Comparison of ENCODE assay signal across 16 cellular contexts in genomic region chr1:108051625-108052382, GRCh38.
DNase-seq lines count a peak whose midpoint lies in the region; ATAC-seq, FAIRE-seq and TF ChIP-seq lines count a peak whose summit lies in the region.
"Had no signal": no experiment of that assay in that cellular context is flagged by ENCODE, and none has a peak within 500 bp of the region (broad histone marks: within the 10 kb centered on the region; RNA-seq: fewer than 3 reads in every experiment).

No MANE protein-coding gene starts in this region.

- peak; percentile 21 for DNase-seq in DMS153 (lab: John Stamatoyannopoulos, UW)
- DNase-seq in LNCaP clone FGC (ENCODE audit: low read depth) = peak; percentile 34
- no peak for DNase-seq in H1 (ENCODE audit: low read depth in 1 of 2, low spot score in 2 of 2)
- no peak for DNase-seq in AG08396 (ENCODE audit: low spot score)
- DNase-seq in OCI-LY7 (ENCODE audit: low spot score) = no peak
- DNase-seq: activated B cell treated with CpG ODN at 0.5 μM for 24 hours, kidney glomerular epithelial cell, NCI-H226, SIG-M5, thyroid gland had no signal

- no peaks in the 10 kb centered on the region for H3K27me3 Mint-ChIP-seq in stimulated activated memory B cell treated with anti-CD40 and anti-IgM and Interleukin-4, amounts not matched to agents 10 μg/mL and 1 μg/mL and 100 μg/mL, for 72 hours
- H3K27me3 Mint-ChIP-seq: activated B cell treated with CpG ODN at 0.5 μM for 24 hours; central memory CD8-positive, alpha-beta T cell had no signal

- no peak overlapping the region for H3K27ac Mint-ChIP-seq in stimulated activated memory B cell treated with anti-CD40 and anti-IgM and Interleukin-4, amounts not matched to agents 10 μg/mL and 1 μg/mL and 100 μg/mL, for 72 hours
- H3K27ac Mint-ChIP-seq: activated B cell treated with CpG ODN at 0.5 μM for 24 hours; activated T-helper 17 cell treated with anti-CD3 and anti-CD28 coated beads, Interleukin-2, amount 50 U/mL, for 72 hours had no signal

- H3K9me3 Mint-ChIP-seq in stimulated activated memory B cell treated with anti-CD40 and anti-IgM and Interleukin-4, amounts not matched to agents 10 μg/mL and 1 μg/mL and 100 μg/mL, for 72 hours = no peaks in the 10 kb centered on the region
- H3K9me3 Mint-ChIP-seq: activated B cell treated with CpG ODN at 0.5 μM for 24 hours; activated T-helper 17 cell treated with anti-CD3 and anti-CD28 coated beads, Interleukin-2, amount 50 U/mL, for 72 hours; central memory CD8-positive, alpha-beta T cell had no signal

- no peaks in the 10 kb centered on the region for H3K9me2 ChIP-seq in OCI-LY7 (ENCODE audit: insufficient read depth, low read length)

- H3K36me3 ChIP-seq in H1 (ENCODE audit: control insufficient read depth in 2 of 4, insufficient read depth in 4 of 4, low read length in 3 of 4) = no peaks in the 10 kb centered on the region
- H3K36me3 ChIP-seq in neuron (ENCODE audit: insufficient read depth, low read length) = no peaks in the 10 kb centered on the region
- H3K36me3 ChIP-seq in gastroesophageal sphincter = no peaks in the 10 kb centered on the region
- H3K36me3 ChIP-seq in OCI-LY7 (ENCODE audit: insufficient read depth, low read length) = no peaks in the 10 kb centered on the region
- H3K36me3 ChIP-seq: thyroid gland had no signal

- H3K4me1 Mint-ChIP-seq in stimulated activated memory B cell treated with anti-CD40 and anti-IgM and Interleukin-4, amounts not matched to agents 10 μg/mL and 1 μg/mL and 100 μg/mL, for 72 hours = peaks cover 12% of the 10 kb centered on the region

- no peak overlapping the region for H3K14ac ChIP-seq in H1 (ENCODE audit: insufficient read length)

- H2AFZ ChIP-seq in H1 (ENCODE audit: low read length) = no peak overlapping the region
- H2AFZ ChIP-seq in neuron (ENCODE audit: low read depth, low read length) = peak overlapping the region; percentile 50
- H2AFZ ChIP-seq in OCI-LY7 (ENCODE audit: low read length) = no peak overlapping the region

- peak overlapping the region; percentile 12; the same call in 1 of the 2 replicates for H2BK5ac ChIP-seq in H1 (ENCODE audit: low read depth, low read length)

- CTCF ChIA-PET in H1 (lab: Charles Lee; ENCODE audit: partially characterized antibody) = interaction anchor here (0.6 to 4.7 kb wide), 6 partner anchors 12 to 1763 kb away, joined by 3 to 29 read pairs (median 4); partner anchors contain the start of gene VAV3
- CTCF ChIA-PET in OCI-LY7 (lab: Charles Lee; ENCODE audit: unreplicated experiment) = no interaction called here

- TF ChIP-seq POLR2A in H1 (IDR thresholded peaks at IDR 0.05; ENCODE audit: control extremely low read depth in 1 of 2, low read depth in 2 of 2, low read length in 2 of 2) = no peak
- TF ChIP-seq POLR2A in gastroesophageal sphincter (IDR thresholded peaks at IDR 0.05) = no peak

- H3K9ac ChIP-seq in H1 (replicated peaks in 1 of 4; ENCODE audit: extremely low read depth in 1 of 4, low read depth in 3 of 4, low read length in 3 of 4) = no peak overlapping the region

- H3K27ac ChIP-seq in H1 (ENCODE audit: low read depth, low read length) (no peak overlapping the region), gastroesophageal sphincter (no peak overlapping the region), OCI-LY7 (ENCODE audit: low read depth, low read length, poor library complexity, severe bottlenecking) (no peak overlapping the region)
- H3K27ac ChIP-seq: thyroid gland had no signal

- H3K4me3 Mint-ChIP-seq in stimulated activated memory B cell treated with anti-CD40 and anti-IgM and Interleukin-4, amounts not matched to agents 10 μg/mL and 1 μg/mL and 100 μg/mL, for 72 hours = no peak overlapping the region
- H3K4me3 Mint-ChIP-seq: activated B cell treated with CpG ODN at 0.5 μM for 24 hours; activated T-helper 17 cell treated with anti-CD3 and anti-CD28 coated beads, Interleukin-2, amount 50 U/mL, for 72 hours; central memory CD8-positive, alpha-beta T cell had no signal

- H3K79me2 ChIP-seq in H1 (ENCODE audit: control insufficient read depth in 1 of 2, insufficient read depth in 2 of 2, low read length in 2 of 2) (no peaks in the 10 kb centered on the region), OCI-LY7 (ENCODE audit: insufficient read depth, low read depth, low read length) (no peaks in the 10 kb centered on the region)

- FAIRE-seq in H1 (lab: Jason Lieb, UNC) = no peak
- FAIRE-seq: GM12891 had no signal

- H3K56ac ChIP-seq in H1 (replicated peaks; ENCODE audit: insufficient read length, low read depth, low read length) = no peak overlapping the region

- no peak overlapping the region for H3K23ac ChIP-seq in H1 (ENCODE audit: insufficient read length)

- no peaks in the 10 kb centered on the region; the same call in 1 of the 2 replicates for H3K23me2 ChIP-seq in H1 (ENCODE audit: low read depth, low read length)

- intact Hi-C loops in OCI-LY7 (cut with micrococcal nuclease; ENCODE audit: unreplicated experiment) = no loop called here

- no peak overlapping the region for H2BK15ac ChIP-seq in H1 (ENCODE audit: low read length)

- no peaks in the 10 kb centered on the region for H4K20me1 ChIP-seq in H1 (replicated peaks in 1 of 2; ENCODE audit: control insufficient read depth in 1 of 2, insufficient read depth in 2 of 2, low read length in 2 of 2)
- no peaks in the 10 kb centered on the region for H4K20me1 ChIP-seq in OCI-LY7 (ENCODE audit: insufficient read depth, low read length)

- H4K5ac ChIP-seq in H1 (ENCODE audit: insufficient read length, low read depth, low read length) = no peak overlapping the region

- H3K4me2 ChIP-seq in H1 (ENCODE audit: insufficient read depth in 1 of 2, low read depth in 2 of 2, low read length in 2 of 2) (peak overlapping the region; percentile 20 to 23; a peak in 3 of 4 replicates), OCI-LY7 (ENCODE audit: low read length) (no peak overlapping the region)

- H4K91ac ChIP-seq in H1 (replicated peaks; ENCODE audit: insufficient read length, low read length) = peak overlapping the region; percentile 26

- H3K4me3 ChIP-seq in LNCaP clone FGC (ENCODE audit: low read depth, low read length) (no peak overlapping the region), H1 (ENCODE audit: extremely low read depth in 1 of 4, insufficient read depth in 2 of 4, low read depth in 3 of 4, low read length in 4 of 4) (no peak overlapping the region), neuron (ENCODE audit: low read length) (peak overlapping the region; percentile 17), gastroesophageal sphincter (no peak overlapping the region), OCI-LY7 (ENCODE audit: low read depth, low read length, poor library complexity, severe bottlenecking) (no peak overlapping the region)
- H3K4me3 ChIP-seq: thyroid gland had no signal

- H2AK5ac ChIP-seq in H1 (ENCODE audit: low read depth, low read length) = no peak overlapping the region

- H3K4ac ChIP-seq in H1 (replicated peaks; ENCODE audit: insufficient read length, low read depth, low read length) = no peak overlapping the region

- TF ChIP-seq CTCF in LNCaP clone FGC (IDR thresholded peaks at IDR 0.05; ENCODE audit: control insufficient read depth, extremely low read depth, insufficient read depth) (no peak), H1 (IDR thresholded peaks at IDR 0.05; ENCODE audit: control extremely low read depth in 1 of 3, insufficient read depth in 1 of 3, low read depth in 1 of 3, low read length in 3 of 3) (no peak), gastroesophageal sphincter (IDR thresholded peaks at IDR 0.05) (no peak), OCI-LY7 (conservative IDR thresholded peaks at IDR 0.05; ENCODE audit: low read length) (no peak)

- WGBS in H1 (ENCODE audit: extremely low coverage in 1 of 2, insufficient coverage in 1 of 2, insufficient read length in 1 of 2, insufficient replicate concordance in 2 of 2, low coverage in 1 of 2, low lambda C conversion rate in 2 of 2, missing lambda C conversion rate in 1 of 2), 2 experiments = 57% methylated on average over 8 of the region's 8 CpGs; no CpG with 5 or more reads in 1 of the 2 experiments
- 73 to 92% methylated on average over 6 to 8 of the region's 8 CpGs for WGBS in gastroesophageal sphincter (ENCODE audit: low coverage in 1 of 2), 2 donors

- H2BK12ac ChIP-seq in H1 (ENCODE audit: low read depth, low read length) = no peak overlapping the region

- TF ChIP-seq EP300 in H1 (IDR thresholded peaks at IDR 0.05; ENCODE audit: borderline replicate concordance in 1 of 2, low read depth in 2 of 2, low read length in 2 of 2) (no peak), gastroesophageal sphincter (IDR thresholded peaks at IDR 0.05) (no peak)

- H3K27me3 ChIP-seq in H1 (replicated peaks in 1 of 4; ENCODE audit: control insufficient read depth in 3 of 4, extremely low read depth in 1 of 4, insufficient read depth in 3 of 4, low read length in 3 of 4) (no peaks in the 10 kb centered on the region), neuron (ENCODE audit: insufficient read depth, low read length) (no peaks in the 10 kb centered on the region), gastroesophageal sphincter (no peaks in the 10 kb centered on the region)
- H3K27me3 ChIP-seq: thyroid gland had no signal

- H3K9me3 ChIP-seq in H1 (ENCODE audit: insufficient read depth in 2 of 2, low read depth in 1 of 2, low read length in 1 of 2) (0 out of 4 replicates have a peak, but pooled peaks cover 0 to 3% of the 10 kb centered on the region in 2 experiments), neuron (ENCODE audit: low read length) (no peaks in the 10 kb centered on the region), gastroesophageal sphincter (no peaks in the 10 kb centered on the region), OCI-LY7 (ENCODE audit: low read length) (no peaks in the 10 kb centered on the region)
- H3K9me3 ChIP-seq: thyroid gland had no signal

- no peak overlapping the region for H3K18ac ChIP-seq in H1 (ENCODE audit: extremely low read depth, low read length)

- POLR2A ChIA-PET in H1 (lab: Charles Lee; ENCODE audit: partially characterized antibody) = no interaction called here
- POLR2A ChIA-PET in OCI-LY7 (lab: Charles Lee) = interaction anchor here (0.6 kb wide), 1 partner anchor 289 kb away, joined by 4 read pairs; no protein-coding TSS in a partner anchor

- TF ChIP-seq RAD21 in H1 (IDR thresholded peaks at IDR 0.05 in 1 of 2, conservative IDR thresholded peaks at IDR 0.05 in 1 of 2; ENCODE audit: low read depth in 2 of 2, low read length in 2 of 2) = no peak

- ATAC-seq in gastroesophageal sphincter = no peak
- ATAC-seq in stimulated activated memory B cell treated with anti-CD40 and anti-IgM and Interleukin-4, amounts not matched to agents 10 μg/mL and 1 μg/mL and 100 μg/mL, for 72 hours = no peak

- peak overlapping the region; percentile 19 for H2BK120ac ChIP-seq in H1 (replicated peaks; ENCODE audit: low read depth, low read length)

- H4K8ac ChIP-seq in H1 (ENCODE audit: extremely low read depth, insufficient read depth, low read length) = no peak overlapping the region

- H3K4me1 ChIP-seq in H1 (replicated peaks in 1 of 4; ENCODE audit: control insufficient read depth in 3 of 4, insufficient read depth in 4 of 4, low read length in 3 of 4) (peaks cover 4 to 24% (median 18%) of the 10 kb centered on the region in 4 experiments), neuron (ENCODE audit: insufficient read depth, low read length) (peaks cover 32% of the 10 kb centered on the region), gastroesophageal sphincter (peaks cover 0 to 11% (median 5%) of the 10 kb centered on the region in 3 donors), OCI-LY7 (ENCODE audit: insufficient read depth, low read length, poor library complexity, severe bottlenecking) (no peaks in the 10 kb centered on the region)

- H2BK20ac ChIP-seq in H1 (ENCODE audit: low read length) = no peak overlapping the region; the same call in 1 of the 2 replicates

- BruUV-seq in OCI-LY7 (replicated peaks; lab: Mats Ljungman, UMichigan) = no TSS peak

- no peaks in the 10 kb centered on the region for H3K36me3 Mint-ChIP-seq in stimulated activated memory B cell treated with anti-CD40 and anti-IgM and Interleukin-4, amounts not matched to agents 10 μg/mL and 1 μg/mL and 100 μg/mL, for 72 hours

- no peaks in the 10 kb centered on the region for H3K79me1 ChIP-seq in H1 (ENCODE audit: low read depth, low read length)

Comparison
In these comparisons a context has a peak if more than half of its experiments do, and no peak if none do; other contexts are left out.
1. DNase-seq: peak in DMS153 (single experiment) and LNCaP clone FGC (single experiment); none in H1 (0 of 2), AG08396 (single experiment) and OCI-LY7 (single experiment).